26 cellular contexts compared by ENCODE assay signal in the genomic region with DNA sequence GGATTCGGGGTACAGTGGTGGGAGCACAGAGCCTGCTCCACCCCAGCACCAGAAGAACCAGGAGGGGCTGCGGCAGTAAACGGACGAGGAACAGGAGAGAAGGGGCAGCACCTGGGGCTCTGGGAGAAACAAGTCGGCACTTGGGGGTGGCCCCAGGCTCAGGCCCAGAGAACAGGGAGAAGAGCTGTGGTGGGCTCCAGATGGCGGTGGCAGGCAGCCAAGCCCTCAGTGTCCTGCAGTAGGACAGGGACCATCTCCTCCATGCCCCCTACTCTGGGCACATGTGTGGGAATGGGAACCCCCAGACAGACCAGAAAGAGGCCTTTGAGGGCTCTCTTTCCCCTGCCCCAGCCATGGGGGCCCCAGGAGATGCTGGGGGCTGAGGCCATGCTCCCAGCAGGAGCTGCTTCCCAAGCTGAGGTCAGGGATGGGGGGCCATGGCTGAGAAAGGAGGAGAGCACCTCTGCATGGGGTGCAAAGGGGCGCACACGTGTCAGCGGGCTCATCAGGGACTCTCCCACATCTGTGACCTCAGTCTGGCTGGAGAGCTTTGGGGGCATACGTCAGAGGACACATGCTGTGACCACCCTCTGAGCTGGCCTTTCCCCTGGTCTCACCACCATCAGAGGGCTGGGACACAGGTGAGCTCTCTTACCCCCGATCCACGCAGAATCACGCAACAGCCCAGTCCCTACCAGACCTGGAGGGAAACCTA. TPM values are rescaled to one million over a fixed set of nuclear protein-coding genes. Genes with fewer than 3 reads are reported as not detected.
"Had no signal": no experiment of that assay in that cellular context is flagged by ENCODE, and none has a peak within 500 bp of the region (broad histone marks: within the 10 kb centered on the region; RNA-seq: fewer than 3 reads in every experiment).

No MANE protein-coding gene starts in this region.

- H3K9me3 ChIP-seq: adrenal gland, breast epithelium, MG63, Peyer's patch had no signal

- H3K4me1 ChIP-seq: adrenal gland, breast epithelium, Peyer's patch, SJCRH30 had no signal

- H3K4me3 Mint-ChIP-seq: activated CD8-positive, alpha-beta T cell treated with anti-CD3 and anti-CD28 coated beads, Interleukin-2, amount 10 ng/mL, durations not matched to agents 7 days and 5 days; activated naive CD8-positive, alpha-beta T cell treated with anti-CD3 and anti-CD28 coated beads, Interleukin-2, amount 10 ng/mL, durations not matched to agents 7 days and 5 days; T-helper 1 cell treated with Interleukin-12 subunit alpha and Interleukin-12 subunit beta and Interleukin-4 antibody, amounts not matched to agents 30 μg/mL and 1 μg/mL, for 36 hours had no signal

- H3K36me3 Mint-ChIP-seq: activated naive CD8-positive, alpha-beta T cell treated with anti-CD3 and anti-CD28 coated beads, Interleukin-2, amount 10 ng/mL, durations not matched to agents 7 days and 5 days had no signal

- DNase-seq: activated CD4-positive, alpha-beta T cell treated with anti-CD3 and anti-CD28 coated beads for 48 hours; activated CD4-positive, alpha-beta T cell treated with anti-CD3 and anti-CD28 coated beads, Interleukin-2, amount 50 U/mL, for 4 hours; activated CD4-positive, CD25-positive, alpha-beta regulatory T cell treated with anti-CD3 and anti-CD28 coated beads, Interleukin-2, amount 50 U/mL, for 72 hours; activated CD8-positive, alpha-beta memory T cell treated with anti-CD3 and anti-CD28 coated beads, Interleukin-2, amount 50 U/mL, for 48 hours; activated CD8-positive, alpha-beta T cell treated with anti-CD3 and anti-CD28 coated beads, Interleukin-2, amount 10 ng/mL, durations not matched to agents 7 days and 5 days; activated naive CD4-positive, alpha-beta T cell treated with anti-CD3 and anti-CD28 coated beads, Interleukin-2, amount 50 U/mL, for 16 hours; activated naive CD8-positive, alpha-beta T cell treated with anti-CD3 and anti-CD28 coated beads, Interleukin-2, amount 10 ng/mL, durations not matched to agents 7 days and 5 days; activated T-cell treated with anti-CD3 and anti-CD28 coated beads, Interleukin-2, amount 50 U/mL, for 1 hour; adrenal gland; anterior cingulate cortex; caudate nucleus; MG63; NCI-H1105; NCI-H1436; NCI-H187; NCI-H2081 treated with DMSO at 0.1 percent for 48 hours; NCI-H446 treated with DMSO at 0.1 percent for 48 hours; NCI-H69; NK-92 treated with Interleukin-12 subunit alpha and Interleukin-12 subunit beta, amount 100 ng/mL, for 24 hours; Peyer's patch; Right ventricle myocardium superior; SJCRH30 had no signal

- H3K27ac ChIP-seq: adrenal gland, breast epithelium, Peyer's patch, RWPE1, SJCRH30 had no signal

- H3K36me3 ChIP-seq: adrenal gland, breast epithelium, MG63, Peyer's patch, SJCRH30 had no signal

- H3K9me3 Mint-ChIP-seq: activated naive CD8-positive, alpha-beta T cell treated with anti-CD3 and anti-CD28 coated beads, Interleukin-2, amount 10 ng/mL, durations not matched to agents 7 days and 5 days; T-helper 1 cell treated with Interleukin-12 subunit alpha and Interleukin-12 subunit beta and Interleukin-4 antibody, amounts not matched to agents 30 μg/mL and 1 μg/mL, for 36 hours had no signal

- H3K4me3 ChIP-seq: adrenal gland, breast epithelium, MG63, Peyer's patch, SJCRH30 had no signal

- H3K27me3 ChIP-seq: adrenal gland, breast epithelium, MG63, Peyer's patch had no signal

- H3K27ac Mint-ChIP-seq: activated CD8-positive, alpha-beta T cell treated with anti-CD3 and anti-CD28 coated beads, Interleukin-2, amount 10 ng/mL, durations not matched to agents 7 days and 5 days; activated naive CD8-positive, alpha-beta T cell treated with anti-CD3 and anti-CD28 coated beads, Interleukin-2, amount 10 ng/mL, durations not matched to agents 7 days and 5 days; T-helper 1 cell treated with Interleukin-12 subunit alpha and Interleukin-12 subunit beta and Interleukin-4 antibody, amounts not matched to agents 30 μg/mL and 1 μg/mL, for 36 hours had no signal

- ATAC-seq: activated CD8-positive, alpha-beta T cell treated with anti-CD3 and anti-CD28 coated beads, Interleukin-2, amount 10 ng/mL, durations not matched to agents 7 days and 5 days had no signal

RNA-seq across cellular contexts. Expression of a gene that starts 6.8 kb away (rescaled TPM):
- total RNA-seq: activated CD8-positive, alpha-beta T cell treated with anti-CD3 and anti-CD28 coated beads, Interleukin-2, amount 10 ng/mL, durations not matched to agents 7 days and 5 days; activated naive CD8-positive, alpha-beta T cell treated with anti-CD3 and anti-CD28 coated beads, Interleukin-2, amount 10 ng/mL, durations not matched to agents 7 days and 5 days; breast epithelium; cerebellum; Right ventricle myocardium superior had no signal

RNA-seq across cellular contexts. Expression of a gene that starts 7.8 kb away (rescaled TPM):
- total RNA-seq: activated CD8-positive, alpha-beta T cell treated with anti-CD3 and anti-CD28 coated beads, Interleukin-2, amount 10 ng/mL, durations not matched to agents 7 days and 5 days; activated naive CD8-positive, alpha-beta T cell treated with anti-CD3 and anti-CD28 coated beads, Interleukin-2, amount 10 ng/mL, durations not matched to agents 7 days and 5 days; adrenal gland; cerebellum; Right ventricle myocardium superior; SJCRH30 had no signal

RNA-seq across cellular contexts. Expression of a gene that starts 19.4 kb away (rescaled TPM):
- total RNA-seq: activated CD8-positive, alpha-beta T cell treated with anti-CD3 and anti-CD28 coated beads, Interleukin-2, amount 10 ng/mL, durations not matched to agents 7 days and 5 days; activated naive CD8-positive, alpha-beta T cell treated with anti-CD3 and anti-CD28 coated beads, Interleukin-2, amount 10 ng/mL, durations not matched to agents 7 days and 5 days; adrenal gland; breast epithelium; cerebellum; Right ventricle myocardium superior; SJCRH30 had no signal
- polyA plus RNA-seq: adrenal gland had no signal

RNA-seq across cellular contexts. Expression of a gene that starts 22.9 kb away (rescaled TPM):
- total RNA-seq: activated CD8-positive, alpha-beta T cell treated with anti-CD3 and anti-CD28 coated beads, Interleukin-2, amount 10 ng/mL, durations not matched to agents 7 days and 5 days; activated naive CD8-positive, alpha-beta T cell treated with anti-CD3 and anti-CD28 coated beads, Interleukin-2, amount 10 ng/mL, durations not matched to agents 7 days and 5 days; Right ventricle myocardium superior; SJCRH30 had no signal
